Comparison of ENCODE assay signal across 10 cellular contexts in genomic region chr11:117095301-117096139, GRCh38. TPM values are rescaled to one million over a fixed set of nuclear protein-coding genes. Genes with fewer than 3 reads are reported as not detected.
A peak's percentile ranks its signal among the peaks of the same experiment; 100 is the strongest.
DNase-seq lines count a peak whose midpoint lies in the region; ATAC-seq and TF ChIP-seq lines count a peak whose summit lies in the region.
"Had no signal": no experiment of that assay in that cellular context is flagged by ENCODE, and none has a peak within 500 bp of the region (broad histone marks: within the 10 kb centered on the region; RNA-seq: fewer than 3 reads in every experiment).

No MANE protein-coding gene starts in this region.

- peak overlapping the region; percentile 98 to 99 (median 99) for H3K27ac ChIP-seq in esophagus muscularis mucosa (replicated peaks in 1 of 4)
- peak overlapping the region; percentile 97 to 100 (median 98) for H3K27ac ChIP-seq in sigmoid colon
- H3K27ac ChIP-seq: 22Rv1, VCaP had no signal

- no peaks in the 10 kb centered on the region for H3K9me3 ChIP-seq in esophagus muscularis mucosa
- H3K9me3 ChIP-seq in sigmoid colon, result no peaks in the 10 kb centered on the region

- TF ChIP-seq EP300 in esophagus muscularis mucosa (IDR thresholded peaks at IDR 0.05), result no peak
- no peak for TF ChIP-seq EP300 in sigmoid colon (IDR thresholded peaks at IDR 0.05)

- WGBS in esophagus muscularis mucosa, result 40% methylated on average over 9 of the region's 9 CpGs
- 27 to 38% methylated on average over 9 of the region's 9 CpGs for WGBS in sigmoid colon, 2 donors

- no peak for ATAC-seq in HG03442 (IDR thresholded peaks at IDR 0.05; ENCODE audit: unreplicated experiment)

- H3K36me3 ChIP-seq in esophagus muscularis mucosa (no peaks in the 10 kb centered on the region), sigmoid colon (no peaks in the 10 kb centered on the region)

- POLR2A ChIA-PET in HEK293T (lab: Yijun Ruan, JAX), result interaction anchor here (0.9 kb wide), 1 partner anchor 12 kb away, joined by 5 read pairs; no protein-coding TSS in a partner anchor

- TF ChIP-seq POLR2A in esophagus muscularis mucosa (IDR thresholded peaks at IDR 0.05; ENCODE audit: low read depth) (no peak), sigmoid colon (IDR thresholded peaks at IDR 0.05) (no peak)

- H3K27me3 ChIP-seq in esophagus muscularis mucosa (no peaks in the 10 kb centered on the region), sigmoid colon (no peaks in the 10 kb centered on the region)

- DNase-seq in DMS153 (lab: John Stamatoyannopoulos, UW) (peak; percentile 26), DMS153 treated with DMSO at 0.1 percent for 48 hours (lab: John Stamatoyannopoulos, UW; ENCODE audit: unreplicated experiment) (no peak), RPMI7951 (ENCODE audit: low read depth) (peak; percentile 32), esophagus muscularis mucosa (ENCODE audit: extremely low spot score) (no peak), sigmoid colon (no peak), HEK293T (ENCODE audit: extremely low spot score) (no peak)
- DNase-seq in activated CD8-positive, alpha-beta memory T cell treated with anti-CD3 and anti-CD28 coated beads for 24 hours, result no peak

- peak overlapping the region; percentile 82 to 92 (median 88) for H3K4me3 ChIP-seq in esophagus muscularis mucosa
- H3K4me3 ChIP-seq in sigmoid colon, result peak overlapping the region in 2 of 4 donors; percentile 9 to 77

- CTCF ChIA-PET in HEK293T (lab: Yijun Ruan, JAX), result interaction anchor here (0.6 to 1.0 kb wide), 2 partner anchors 151 to 201 kb away, joined by 3 read pairs; no protein-coding TSS in a partner anchor

- intact Hi-C loops in esophagus muscularis mucosa (cut with DNase I) (loop anchor here (5.0 kb wide), 1 partner anchor 132 kb away; no protein-coding TSS in a partner anchor), sigmoid colon (cut with DNase I) (loop anchor here (5.0 kb wide), 1 partner anchor 108 kb away; no protein-coding TSS in a partner anchor)

- TF ChIP-seq CTCF in esophagus muscularis mucosa (IDR thresholded peaks at IDR 0.05) (no peak), sigmoid colon (IDR thresholded peaks at IDR 0.05) (no peak)

- peaks cover 32 to 82% (median 75%) of the 10 kb centered on the region in 4 donors for H3K4me1 ChIP-seq in esophagus muscularis mucosa
- peaks cover 0 to 79% (median 62%) of the 10 kb centered on the region in 4 donors for H3K4me1 ChIP-seq in sigmoid colon

TF ChIP-seq in HEK293T, 16 proteins besides CTCF, POLR2A, EP300 and RAD21:
- TF ChIP-seq BHLHE40 (IDR thresholded peaks at IDR 0.05; ENCODE audit: borderline replicate concordance) (no peak), L3MBTL2 (conservative IDR thresholded peaks at IDR 0.05) (no peak), CTBP1 (IDR thresholded peaks at IDR 0.05; ENCODE audit: borderline replicate concordance) (no peak), FOXK2 (IDR thresholded peaks at IDR 0.05) (no peak), SP1 (IDR thresholded peaks at IDR 0.05) (no peak), FOXA1 (IDR thresholded peaks at IDR 0.05) (no peak), FOXM1 (IDR thresholded peaks at IDR 0.05; ENCODE audit: borderline replicate concordance) (no peak), TARDBP (IDR thresholded peaks at IDR 0.05) (no peak), LEF1 (IDR thresholded peaks at IDR 0.05; ENCODE audit: borderline replicate concordance) (no peak), HDGF (IDR thresholded peaks at IDR 0.05; ENCODE audit: borderline replicate concordance) (no peak), ZNF384 (IDR thresholded peaks at IDR 0.05) (no peak), ARNT (IDR thresholded peaks at IDR 0.05) (no peak), ELF4 (IDR thresholded peaks at IDR 0.05) (no peak), NFRKB (IDR thresholded peaks at IDR 0.05) (no peak), SUZ12 (IDR thresholded peaks at IDR 0.05) (no peak)
- TF ChIP-seq, protein P1, sequence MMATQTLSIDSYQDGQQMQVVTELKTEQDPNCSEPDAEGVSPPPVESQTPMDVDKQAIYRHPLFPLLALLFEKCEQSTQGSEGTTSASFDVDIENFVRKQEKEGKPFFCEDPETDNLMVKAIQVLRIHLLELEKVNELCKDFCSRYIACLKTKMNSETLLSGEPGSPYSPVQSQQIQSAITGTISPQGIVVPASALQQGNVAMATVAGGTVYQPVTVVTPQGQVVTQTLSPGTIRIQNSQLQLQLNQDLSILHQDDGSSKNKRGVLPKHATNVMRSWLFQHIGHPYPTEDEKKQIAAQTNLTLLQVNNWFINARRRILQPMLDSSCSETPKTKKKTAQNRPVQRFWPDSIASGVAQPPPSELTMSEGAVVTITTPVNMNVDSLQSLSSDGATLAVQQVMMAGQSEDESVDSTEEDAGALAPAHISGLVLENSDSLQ (IDR thresholded peaks at IDR 0.05), result no peak

RNA-seq across cellular contexts. Expression of gene SIK3, which starts 2.7 kb away (rescaled TPM):
- 6.4 and 9.3 TPM in 2 replicates for total RNA-seq in RPMI7951 (2014; rRNA removed; shearing (Covaris generic))
- total RNA-seq in esophagus muscularis mucosa (10 to 100 TPM; 39.5 to 53.5 (median 42.3) TPM), sigmoid colon (10 to 100 TPM; 35.3 to 53.2 (median 40.9) TPM)
- polyA plus RNA-seq in sigmoid colon, result 10 to 100 TPM in 1 of 3 donors, 1 to 10 TPM in 2; 5.5 to 16.5 (median 7.8) TPM

RNA-seq across cellular contexts. Expression of gene PAFAH1B2, which starts 48.6 kb away (rescaled TPM):
- total RNA-seq in RPMI7951 (2014; rRNA removed; shearing (Covaris generic)), result 123 and 125 TPM in 2 replicates
- 10 to 100 TPM; 40.3 to 63.0 (median 47.4) TPM for total RNA-seq in esophagus muscularis mucosa
- 10 to 100 TPM; 42.1 to 76.4 (median 58.0) TPM for total RNA-seq in sigmoid colon
- 10 to 100 TPM; 26.0 to 33.1 (median 28.8) TPM for polyA plus RNA-seq in sigmoid colon

Comparison
In these comparisons a context has a peak if more than half of its experiments do, and no peak if none do; other contexts are left out.
1. DNase-seq: peak in DMS153 (single experiment) and RPMI7951 (single experiment); none in DMS153 treated with DMSO at 0.1 percent for 48 hours (single experiment), esophagus muscularis mucosa (single experiment), sigmoid colon (single experiment), activated CD8-positive, alpha-beta memory T cell treated with anti-CD3 and anti-CD28 coated beads for 24 hours (single experiment) and HEK293T (single experiment).